12 cellular contexts compared by ENCODE assay signal in genomic region chr6:81950877-81951276, GRCh38.
A peak's percentile ranks its signal among the peaks of the same experiment; 100 is the strongest.
DNase-seq lines count a peak whose midpoint lies in the region; ATAC-seq and TF ChIP-seq lines count a peak whose summit lies in the region.
"Had no signal": no experiment of that assay in that cellular context is flagged by ENCODE, and none has a peak within 500 bp of the region (broad histone marks: within the 10 kb centered on the region; RNA-seq: fewer than 3 reads in every experiment).

No MANE protein-coding gene starts in this region.

- no peak overlapping the region for H3K4me3 ChIP-seq in fibroblast of lung (replicated peaks in 1 of 4; ENCODE audit: control extremely low read depth in 1 of 4, insufficient read depth in 1 of 4, low read depth in 3 of 4, low read length in 4 of 4)
- no peak overlapping the region for H3K4me3 ChIP-seq in ascending aorta
- H3K4me3 ChIP-seq: cardiac muscle cell had no signal

- H3K36me3 ChIP-seq in fibroblast of lung (ENCODE audit: control insufficient read depth, insufficient read depth, low read length) (no peaks in the 10 kb centered on the region), ascending aorta (no peaks in the 10 kb centered on the region)
- H3K36me3 ChIP-seq: cardiac muscle cell had no signal

- DNase-seq in COLO829 (ENCODE audit: low spot score), result peak; percentile 64
- peak; percentile 10 to 26 for DNase-seq in Kasumi-1 (lab: John Stamatoyannopoulos, UW)
- peak; percentile 28 to 86 for DNase-seq in fibroblast of lung (ENCODE audit: low read depth in 2 of 2)
- DNase-seq in ascending aorta (ENCODE audit: low spot score in 2 of 2), result no peak
- DNase-seq in NCI-H524 (lab: John Stamatoyannopoulos, UW), result no peak
- no peak for DNase-seq in activated CD4-positive, alpha-beta T cell treated with anti-CD3 and anti-CD28 coated beads for 36 hours
- DNase-seq in natural killer cell treated with Interleukin-12 subunit alpha and Interleukin-12 subunit beta and Interleukin-15 and Interleukin-18, amount 100 ng/mL, for 72 hours (ENCODE audit: low spot score), result no peak
- DNase-seq: NCI-H1417 treated with DMSO at 0.1 percent for 48 hours, occipital lobe had no signal

- H3K27ac Mint-ChIP-seq in activated CD4-positive, alpha-beta T cell treated with anti-CD3 and anti-CD28 coated beads for 36 hours, result no peak overlapping the region
- no peak overlapping the region for H3K27ac Mint-ChIP-seq in natural killer cell treated with Interleukin-12 subunit alpha and Interleukin-12 subunit beta and Interleukin-15 and Interleukin-18, amount 100 ng/mL, for 72 hours

- intact Hi-C loops in ascending aorta (cut with DNase I), result no loop called here
- intact Hi-C loops in activated CD4-positive, alpha-beta T cell treated with anti-CD3 and anti-CD28 coated beads for 36 hours (cut with DNase I, micrococcal nuclease), result no loop called here

- no peaks in the 10 kb centered on the region for H4K20me1 ChIP-seq in fibroblast of lung (ENCODE audit: control insufficient read depth, extremely low read depth, insufficient read depth, low read length)

- peak overlapping the region; percentile 39 for H3K4me2 ChIP-seq in fibroblast of lung (ENCODE audit: extremely low read depth, insufficient read depth, low read length)

- no peaks in the 10 kb centered on the region for H3K79me2 ChIP-seq in fibroblast of lung (ENCODE audit: control insufficient read depth, insufficient read depth, low read length)

- H3K9ac ChIP-seq in fibroblast of lung (ENCODE audit: insufficient read depth, low read length), result no peak overlapping the region

- peak; percentile 86 for ATAC-seq in GM21390 (IDR thresholded peaks at IDR 0.05; ENCODE audit: unreplicated experiment)
- no peak for ATAC-seq in activated CD4-positive, alpha-beta T cell treated with anti-CD3 and anti-CD28 coated beads for 36 hours
- ATAC-seq in natural killer cell treated with Interleukin-12 subunit alpha and Interleukin-12 subunit beta and Interleukin-15 and Interleukin-18, amount 100 ng/mL, for 72 hours, result no peak
- ATAC-seq: Right ventricle myocardium inferior had no signal

- H2AFZ ChIP-seq in fibroblast of lung (ENCODE audit: low read length), result no peak overlapping the region

- peaks cover 2% of the 10 kb centered on the region for H3K4me1 ChIP-seq in fibroblast of lung (ENCODE audit: control insufficient read depth, extremely low read depth, insufficient read depth, low read length)
- peaks cover 0 to 3% of the 10 kb centered on the region in 2 donors for H3K4me1 ChIP-seq in ascending aorta

- no peaks in the 10 kb centered on the region for H3K4me1 Mint-ChIP-seq in activated CD4-positive, alpha-beta T cell treated with anti-CD3 and anti-CD28 coated beads for 36 hours
- no peaks in the 10 kb centered on the region for H3K4me1 Mint-ChIP-seq in natural killer cell treated with Interleukin-12 subunit alpha and Interleukin-12 subunit beta and Interleukin-15 and Interleukin-18, amount 100 ng/mL, for 72 hours (ENCODE audit: low read depth in 2 of 2)

- CTCF ChIA-PET in activated CD4-positive, alpha-beta T cell treated with anti-CD3 and anti-CD28 coated beads for 36 hours (lab: Charles Lee), result interaction anchor here (0.7 kb wide), 1 partner anchor 13 kb away, joined by 3 read pairs; no protein-coding TSS in a partner anchor

- no peak overlapping the region for H3K4me3 Mint-ChIP-seq in activated CD4-positive, alpha-beta T cell treated with anti-CD3 and anti-CD28 coated beads for 36 hours
- no peak overlapping the region for H3K4me3 Mint-ChIP-seq in natural killer cell treated with Interleukin-12 subunit alpha and Interleukin-12 subunit beta and Interleukin-15 and Interleukin-18, amount 100 ng/mL, for 72 hours

- H3K27me3 Mint-ChIP-seq in activated CD4-positive, alpha-beta T cell treated with anti-CD3 and anti-CD28 coated beads for 36 hours, result no peaks in the 10 kb centered on the region
- H3K27me3 Mint-ChIP-seq in natural killer cell treated with Interleukin-12 subunit alpha and Interleukin-12 subunit beta and Interleukin-15 and Interleukin-18, amount 100 ng/mL, for 72 hours, result no peaks in the 10 kb centered on the region

- POLR2A ChIA-PET in activated CD4-positive, alpha-beta T cell treated with anti-CD3 and anti-CD28 coated beads for 36 hours (lab: Charles Lee), result interaction anchor here (0.6 kb wide), 1 partner anchor 60 kb away, joined by 3 read pairs; no protein-coding TSS in a partner anchor

- H3K9me3 ChIP-seq in fibroblast of lung (ENCODE audit: control insufficient read depth, insufficient read depth, low read depth, low read length), result no peaks in the 10 kb centered on the region
- no peaks in the 10 kb centered on the region for H3K9me3 ChIP-seq in ascending aorta

- peaks cover 1% of the 10 kb centered on the region for H3K9me3 Mint-ChIP-seq in activated CD4-positive, alpha-beta T cell treated with anti-CD3 and anti-CD28 coated beads for 36 hours (ENCODE audit: low read depth)
- peaks cover 4% of the 10 kb centered on the region for H3K9me3 Mint-ChIP-seq in natural killer cell treated with Interleukin-12 subunit alpha and Interleukin-12 subunit beta and Interleukin-15 and Interleukin-18, amount 100 ng/mL, for 72 hours

- no peaks in the 10 kb centered on the region for H3K36me3 Mint-ChIP-seq in activated CD4-positive, alpha-beta T cell treated with anti-CD3 and anti-CD28 coated beads for 36 hours (ENCODE audit: low read depth)
- H3K36me3 Mint-ChIP-seq in natural killer cell treated with Interleukin-12 subunit alpha and Interleukin-12 subunit beta and Interleukin-15 and Interleukin-18, amount 100 ng/mL, for 72 hours, result no peaks in the 10 kb centered on the region

- H3K27me3 ChIP-seq in fibroblast of lung (ENCODE audit: control insufficient read depth, insufficient read depth, low read length) (no peaks in the 10 kb centered on the region), ascending aorta (no peaks in the 10 kb centered on the region)
- H3K27me3 ChIP-seq: cardiac muscle cell had no signal

- H3K27ac ChIP-seq in fibroblast of lung (ENCODE audit: insufficient read depth, low read length), result no peak overlapping the region
- H3K27ac ChIP-seq in ascending aorta, result no peak overlapping the region
- H3K27ac ChIP-seq: cardiac muscle cell had no signal

- TF ChIP-seq CTCF in fibroblast of lung (conservative IDR thresholded peaks at IDR 0.05 in 1 of 2, IDR thresholded peaks at IDR 0.05 in 1 of 2; ENCODE audit: low read depth in 1 of 2, low read length in 2 of 2) (no peak), ascending aorta (IDR thresholded peaks at IDR 0.05) (no peak)

Comparison
In these comparisons a context has a peak if more than half of its experiments do, and no peak if none do; other contexts are left out.
1. DNase-seq: peak in COLO829 (single experiment), Kasumi-1 (2 of 2) and fibroblast of lung (2 of 2); none in ascending aorta (0 of 2), NCI-H524 (0 of 2), activated CD4-positive, alpha-beta T cell treated with anti-CD3 and anti-CD28 coated beads for 36 hours (single experiment) and natural killer cell treated with Interleukin-12 subunit alpha and Interleukin-12 subunit beta and Interleukin-15 and Interleukin-18, amount 100 ng/mL, for 72 hours (single experiment).